In genomic region chr1:111598534-111598933, GRCh38 we compare ENCODE assay signal across 13 cellular contexts. TPM values are rescaled to one million over a fixed set of nuclear protein-coding genes. Genes with fewer than 3 reads are reported as not detected.
DNase-seq lines count a peak whose midpoint lies in the region; ATAC-seq lines count a peak whose summit lies in the region.
"Had no signal": no experiment of that assay in that cellular context is flagged by ENCODE, and none has a peak within 500 bp of the region (broad histone marks: within the 10 kb centered on the region; RNA-seq: fewer than 3 reads in every experiment).

No MANE protein-coding gene starts in this region.

- H3K4me3 Mint-ChIP-seq in CD8-positive, alpha-beta memory T cell, result peak overlapping the region; percentile 22 to 79 (median 72)
- H3K4me3 Mint-ChIP-seq in activated T-helper 17 cell treated with anti-CD3 and anti-CD28 coated beads, Interleukin-2, amount 50 U/mL, for 72 hours, result peak overlapping the region; percentile 85
- peak overlapping the region; percentile 45 to 79 (median 61) for H3K4me3 Mint-ChIP-seq in naive thymus-derived CD4-positive, alpha-beta T cell

- no peaks in the 10 kb centered on the region for H3K27me3 Mint-ChIP-seq in CD8-positive, alpha-beta memory T cell
- H3K27me3 Mint-ChIP-seq in activated T-helper 17 cell treated with anti-CD3 and anti-CD28 coated beads, Interleukin-2, amount 50 U/mL, for 72 hours, result no peaks in the 10 kb centered on the region
- no peaks in the 10 kb centered on the region for H3K27me3 Mint-ChIP-seq in naive thymus-derived CD4-positive, alpha-beta T cell
- H3K27me3 Mint-ChIP-seq: IgD-negative memory B cell had no signal

- no peak overlapping the region for H3K27ac ChIP-seq in CD8-positive, alpha-beta memory T cell (ENCODE audit: low read depth, low read length)
- peak overlapping the region; percentile 30 for H3K27ac ChIP-seq in naive thymus-derived CD4-positive, alpha-beta T cell (ENCODE audit: low read depth, low read length)
- H3K27ac ChIP-seq: cardiac muscle cell had no signal

- peak in 3 of 5 donors; percentile 42 to 59 (median 43) for DNase-seq in CD8-positive, alpha-beta memory T cell
- DNase-seq in naive thymus-derived CD4-positive, alpha-beta T cell, result peak in 6 of 9 donors; percentile 18 to 43 (median 29)
- DNase-seq in ureter (ENCODE audit: low spot score), result no peak
- DNase-seq in AG20443 (ENCODE audit: low spot score), result no peak
- no peak for DNase-seq in NCI-H2171 treated with DMSO at 0.1 percent for 48 hours (lab: John Stamatoyannopoulos, UW)
- DNase-seq: NCI-H1694 treated with DMSO at 0.1 percent for 48 hours, NCI-H82 had no signal

- no peaks in the 10 kb centered on the region for H3K9me3 Mint-ChIP-seq in CD8-positive, alpha-beta memory T cell
- peaks cover 5% of the 10 kb centered on the region for H3K9me3 Mint-ChIP-seq in activated T-helper 17 cell treated with anti-CD3 and anti-CD28 coated beads, Interleukin-2, amount 50 U/mL, for 72 hours
- H3K9me3 Mint-ChIP-seq in naive thymus-derived CD4-positive, alpha-beta T cell, result peaks cover 0 to 4% (median 0%) of the 10 kb centered on the region in 11 donors
- H3K9me3 Mint-ChIP-seq: IgD-negative memory B cell had no signal

- H3K27me3 ChIP-seq in CD8-positive, alpha-beta memory T cell (ENCODE audit: insufficient read depth, low read length, poor library complexity, severe bottlenecking), result no peaks in the 10 kb centered on the region
- H3K27me3 ChIP-seq in naive thymus-derived CD4-positive, alpha-beta T cell (ENCODE audit: control insufficient read depth in 2 of 2, insufficient read depth in 2 of 2, low read length in 2 of 2), result no peaks in the 10 kb centered on the region
- H3K27me3 ChIP-seq: cardiac muscle cell had no signal

- H3K4me1 Mint-ChIP-seq in CD8-positive, alpha-beta memory T cell, result peaks cover 96 to 100% (median 97%) of the 10 kb centered on the region in 3 donors
- peaks cover 74% of the 10 kb centered on the region for H3K4me1 Mint-ChIP-seq in activated T-helper 17 cell treated with anti-CD3 and anti-CD28 coated beads, Interleukin-2, amount 50 U/mL, for 72 hours
- peaks cover 62 to 98% (median 95%) of the 10 kb centered on the region in 7 donors for H3K4me1 Mint-ChIP-seq in naive thymus-derived CD4-positive, alpha-beta T cell

- no peaks in the 10 kb centered on the region for H3K36me3 ChIP-seq in CD8-positive, alpha-beta memory T cell (ENCODE audit: insufficient read depth, low read length)
- no peaks in the 10 kb centered on the region for H3K36me3 ChIP-seq in naive thymus-derived CD4-positive, alpha-beta T cell (ENCODE audit: control insufficient read depth in 2 of 3, insufficient read depth in 3 of 3, low read length in 3 of 3)
- H3K36me3 ChIP-seq: cardiac muscle cell had no signal

- ATAC-seq in HG02678 (IDR thresholded peaks at IDR 0.05; ENCODE audit: unreplicated experiment), result peak; percentile 20
- peak; percentile 33 for ATAC-seq in activated T-helper 17 cell treated with anti-CD3 and anti-CD28 coated beads, Interleukin-2, amount 50 U/mL, for 72 hours (replicated peaks)
- peak; percentile 68 for ATAC-seq in naive thymus-derived CD4-positive, alpha-beta T cell
- no peak for ATAC-seq in GM18519 (IDR thresholded peaks at IDR 0.05; ENCODE audit: low FRiP score, unreplicated experiment)
- ATAC-seq: sciatic nerve had no signal

- peak overlapping the region; percentile 14 for H3K4me3 ChIP-seq in CD8-positive, alpha-beta memory T cell (ENCODE audit: low read length)
- H3K4me3 ChIP-seq in naive thymus-derived CD4-positive, alpha-beta T cell (ENCODE audit: low read length), result peak overlapping the region; percentile 0
- H3K4me3 ChIP-seq: cardiac muscle cell had no signal

- H3K4me1 ChIP-seq in CD8-positive, alpha-beta memory T cell (ENCODE audit: insufficient read depth, low read length), result peaks cover 94% of the 10 kb centered on the region
- H3K4me1 ChIP-seq in naive thymus-derived CD4-positive, alpha-beta T cell (ENCODE audit: control insufficient read depth in 2 of 2, insufficient read depth in 2 of 2, low read length in 2 of 2), result peaks cover 71 to 100% of the 10 kb centered on the region in 2 donors

- CTCF ChIA-PET in CD8-positive, alpha-beta memory T cell (lab: Charles Lee), result interaction anchor here (1.3 to 3.4 kb wide), 5 partner anchors 18 to 91 kb away, joined by 3 to 17 read pairs (median 7); partner anchors contain the start of gene RAP1A
- CTCF ChIA-PET in naive thymus-derived CD4-positive, alpha-beta T cell (lab: Charles Lee), result interaction anchor here (1.1 to 1.6 kb wide), 2 partner anchors 16 to 17 kb away, joined by 3 to 4 read pairs; no protein-coding TSS in a partner anchor

- intact Hi-C loops in naive thymus-derived CD4-positive, alpha-beta T cell (cut with micrococcal nuclease), result loop anchor here in 1 of 2 donors (1.0 to 10.0 kb wide), 2 partner anchors 18 to 724 kb away; partner anchors contain the start of gene CD53

- no peaks in the 10 kb centered on the region for H3K9me3 ChIP-seq in CD8-positive, alpha-beta memory T cell (ENCODE audit: low read length)
- H3K9me3 ChIP-seq in naive thymus-derived CD4-positive, alpha-beta T cell (ENCODE audit: control insufficient read depth in 2 of 3, low read length in 3 of 3), result no peaks in the 10 kb centered on the region

- POLR2A ChIA-PET in CD8-positive, alpha-beta memory T cell (lab: Charles Lee), result interaction anchor here (1.0 kb wide), 1 partner anchor 22 kb away, joined by 3 read pairs; the partner anchor contains the start of gene RAP1A
- POLR2A ChIA-PET in naive thymus-derived CD4-positive, alpha-beta T cell (lab: Charles Lee), result interaction anchor here (0.8 to 10.2 kb wide), 3 partner anchors 22 to 104 kb away, joined by 3 to 173 read pairs (median 3); partner anchors contain the start of gene RAP1A

- H3K36me3 Mint-ChIP-seq in CD8-positive, alpha-beta memory T cell, result peaks cover 0 to 3% (median 0%) of the 10 kb centered on the region in 3 donors
- H3K36me3 Mint-ChIP-seq in activated T-helper 17 cell treated with anti-CD3 and anti-CD28 coated beads, Interleukin-2, amount 50 U/mL, for 72 hours (ENCODE audit: low read depth), result peaks cover 11% of the 10 kb centered on the region
- peaks cover 0 to 13% (median 0%) of the 10 kb centered on the region in 5 donors for H3K36me3 Mint-ChIP-seq in naive thymus-derived CD4-positive, alpha-beta T cell

- peak overlapping the region; percentile 85 to 92 (median 88) for H3K27ac Mint-ChIP-seq in CD8-positive, alpha-beta memory T cell
- H3K27ac Mint-ChIP-seq in activated T-helper 17 cell treated with anti-CD3 and anti-CD28 coated beads, Interleukin-2, amount 50 U/mL, for 72 hours, result peak overlapping the region; percentile 55
- peak overlapping the region; percentile 61 to 89 (median 78) for H3K27ac Mint-ChIP-seq in naive thymus-derived CD4-positive, alpha-beta T cell

RNA-seq across cellular contexts. Expression of gene RAP1A, which starts 21.1 kb away (rescaled TPM):
- total RNA-seq in CD8-positive, alpha-beta memory T cell, result 100 to 1,000 TPM; 252 to 256 TPM
- 60.8 TPM for polyA plus RNA-seq in CD8-positive, alpha-beta memory T cell
- total RNA-seq in activated T-helper 17 cell treated with anti-CD3 and anti-CD28 coated beads, Interleukin-2, amount 50 U/mL, for 72 hours, result 100 to 1,000 TPM; 155 to 209 TPM
- total RNA-seq in naive thymus-derived CD4-positive, alpha-beta T cell, result 100 to 1,000 TPM in 4 of 5 experiments, 10 to 100 TPM in 1; 89.8 to 183 (median 107) TPM
- 10 to 100 TPM; 37.6 to 55.0 TPM for polyA plus RNA-seq in naive thymus-derived CD4-positive, alpha-beta T cell
- total RNA-seq in ureter, result 80.3 TPM

Comparison
In these comparisons a context has a peak if more than half of its experiments do, and no peak if none do; other contexts are left out.
1. DNase-seq: peak in CD8-positive, alpha-beta memory T cell (3 of 5) and naive thymus-derived CD4-positive, alpha-beta T cell (6 of 9); none in ureter (single experiment), AG20443 (single experiment) and NCI-H2171 treated with DMSO at 0.1 percent for 48 hours (single experiment).
2. Peak in every context shown above with its lines, with median percentiles within 50 percentile points of each other: H3K27ac Mint-ChIP-seq and H3K4me3 Mint-ChIP-seq.